ENCODE assay signal across 8 cellular contexts in the genomic region with DNA sequence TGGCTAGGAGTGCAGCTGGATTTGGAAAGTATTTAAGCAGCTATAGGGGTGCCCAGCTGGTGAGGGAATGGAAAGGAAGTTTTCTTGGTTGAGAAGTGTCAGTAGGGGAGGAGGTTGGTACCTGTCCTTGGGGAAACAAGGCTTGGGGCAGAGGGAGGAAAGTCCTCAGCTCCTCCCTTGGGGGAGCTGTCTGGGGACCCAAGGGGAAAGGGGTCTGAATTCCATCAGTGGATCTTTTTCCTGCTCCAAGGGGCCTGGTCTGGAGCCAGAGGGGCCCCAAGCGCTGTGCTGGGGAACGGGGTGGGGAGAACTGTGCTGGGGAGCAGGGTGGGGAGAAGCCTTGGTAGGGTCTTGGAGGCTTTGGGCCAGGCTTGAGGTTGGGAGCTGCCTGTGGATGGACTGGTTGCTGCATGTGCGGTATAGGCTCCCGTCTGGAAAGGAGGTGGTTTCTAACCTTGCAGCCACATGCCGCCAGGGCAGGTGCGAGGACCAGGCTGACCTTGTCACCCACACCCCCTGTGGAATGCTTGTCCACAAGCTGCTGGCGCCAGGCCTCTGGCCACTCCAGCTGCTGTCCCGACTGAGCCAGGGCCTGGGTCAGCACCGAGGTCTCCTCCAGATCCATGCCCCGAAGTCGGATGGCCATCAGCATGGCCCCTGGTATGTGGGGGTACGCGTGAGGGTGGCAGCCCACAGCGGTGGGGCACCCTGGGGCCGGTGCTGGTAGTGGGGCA. TPM values are rescaled to one million over a fixed set of nuclear protein-coding genes. Genes with fewer than 3 reads are reported as not detected.
DNase-seq lines count a peak whose midpoint lies in the region; ATAC-seq and TF ChIP-seq lines count a peak whose summit lies in the region.

No MANE protein-coding gene starts in this region.

- H3K4me3 ChIP-seq in HFF-Myc (replicated peaks; ENCODE audit: low read depth, low read length) (peak overlapping the region; percentile 43), colonic mucosa (peak overlapping the region; percentile 55)

- no peaks in the 10 kb centered on the region for H3K27me3 ChIP-seq in colonic mucosa

- no peak overlapping the region for H3K27ac Mint-ChIP-seq in neural crest cell (ENCODE audit: unreplicated experiment)

- H3K9me3 Mint-ChIP-seq in neural crest cell = no peaks in the 10 kb centered on the region

- peaks cover 72% of the 10 kb centered on the region for H3K27me3 Mint-ChIP-seq in neural crest cell (ENCODE audit: low read depth)

- peak overlapping the region; percentile 95 to 98 for H3K9ac ChIP-seq in colonic mucosa (ENCODE audit: low read depth in 2 of 2, low read length in 2 of 2)

- H3K27ac ChIP-seq in C4-2B (peak overlapping the region; percentile 98), colonic mucosa (peak overlapping the region; percentile 100)

- H3K4me1 Mint-ChIP-seq in neural crest cell = peaks cover 27% of the 10 kb centered on the region

- H3K9me3 ChIP-seq in colonic mucosa = no peaks in the 10 kb centered on the region

- peak overlapping the region; percentile 85 for H3K4me3 Mint-ChIP-seq in neural crest cell

- peaks cover 12% of the 10 kb centered on the region for H3K4me1 ChIP-seq in colonic mucosa

- TF ChIP-seq CTCF in C4-2B (conservative IDR thresholded peaks at IDR 0.05) = no peak
- TF ChIP-seq CTCF in HFF-Myc (IDR thresholded peaks at IDR 0.05; ENCODE audit: low read depth, low read length, missing control alignments) = no peak
- no peak for TF ChIP-seq CTCF in colonic mucosa (IDR thresholded peaks at IDR 0.05)
- no peak for TF ChIP-seq CTCF in neural crest cell (conservative IDR thresholded peaks at IDR 0.05)

- H3K36me3 ChIP-seq in colonic mucosa = no peaks in the 10 kb centered on the region

- DNase-seq in HFF-Myc (ENCODE audit: extremely low read depth, low read depth) (no peak), colonic mucosa (no peak), neural crest cell (ENCODE audit: low read depth, low spot score) (no peak), occipital lobe (lab: John Stamatoyannopoulos, UW) (no peak), NCI-H524 treated with DMSO at 0.1 percent for 48 hours (lab: John Stamatoyannopoulos, UW) (no peak)

- peaks cover 6% of the 10 kb centered on the region for H3K36me3 Mint-ChIP-seq in neural crest cell (ENCODE audit: low read depth)

- ATAC-seq in GM18868 (IDR thresholded peaks at IDR 0.05; ENCODE audit: unreplicated experiment) = no peak
- ATAC-seq in GM18861 (IDR thresholded peaks at IDR 0.05; ENCODE audit: unreplicated experiment) = no peak

- intact Hi-C loops in colonic mucosa (cut with DNase I) = no loop called here

RNA-seq across cellular contexts. Expression of a gene that starts 1.0 kb away (rescaled TPM):
- total RNA-seq in colonic mucosa (10 to 100 TPM; 22.6 to 28.0 TPM), neural crest cell (0.86 and 1.2 TPM in 2 replicates), occipital lobe (2.0 TPM)

RNA-seq across cellular contexts. Expression of a gene that starts 3.5 kb away (rescaled TPM):
- 1 to 10 TPM; 1.8 to 5.8 TPM for total RNA-seq in colonic mucosa
- total RNA-seq in neural crest cell = 2.3 and 4.2 TPM in 2 replicates
- total RNA-seq in occipital lobe = 0.78 TPM

RNA-seq across cellular contexts. Expression of a gene that starts 16.9 kb away (rescaled TPM):
- total RNA-seq in colonic mucosa (under 1 TPM; 0.07 to 0.16 TPM), neural crest cell (0.05 and 0.07 TPM in 2 replicates), occipital lobe (not detected)

RNA-seq across cellular contexts. Expression of a gene that starts 20.8 kb away (rescaled TPM):
- total RNA-seq in colonic mucosa = 10 to 100 TPM; 27.4 to 71.5 TPM
- total RNA-seq in neural crest cell = 114 and 116 TPM in 2 replicates
- total RNA-seq in occipital lobe = 46.9 TPM

RNA-seq across cellular contexts. Expression of a gene that starts 21.3 kb away (rescaled TPM):
- total RNA-seq in colonic mucosa = 10 to 100 TPM; 51.1 to 60.0 TPM
- 76.6 and 82.9 TPM in 2 replicates for total RNA-seq in neural crest cell
- total RNA-seq in occipital lobe = 9.8 TPM
